10 cellular contexts compared by ENCODE assay signal in genomic region chr19:20660473-20660872, GRCh38. TPM values are rescaled to one million over a fixed set of nuclear protein-coding genes. Genes with fewer than 3 reads are reported as not detected.
DNase-seq lines count a peak whose midpoint lies in the region; ATAC-seq, FAIRE-seq and TF ChIP-seq lines count a peak whose summit lies in the region.
"Had no signal": no experiment of that assay in that cellular context is flagged by ENCODE, and none has a peak within 500 bp of the region (broad histone marks: within the 10 kb centered on the region; RNA-seq: fewer than 3 reads in every experiment).

No MANE protein-coding gene starts in this region.

- intact Hi-C loops in body of pancreas (cut with DNase I) = no loop called here
- intact Hi-C loops in HepG2 (cut with micrococcal nuclease; ENCODE audit: unreplicated experiment) = no loop called here
- intact Hi-C loops in left colon (cut with DNase I, micrococcal nuclease) = no loop called here

- FAIRE-seq in HepG2 (lab: Jason Lieb, UNC) = no peak
- FAIRE-seq: H54 had no signal

- H3K27me3 ChIP-seq in body of pancreas (no peaks in the 10 kb centered on the region), HepG2 (ENCODE audit: control insufficient read depth in 1 of 2, insufficient read depth in 2 of 2, low read length in 2 of 2) (no peaks in the 10 kb centered on the region), subcutaneous abdominal adipose tissue (ENCODE audit: control insufficient read depth in 5 of 5, insufficient read depth in 4 of 5, low read length in 5 of 5) (no peaks in the 10 kb centered on the region)

- peak overlapping the region in 3 of 4 donors; percentile 79 to 92 (median 89) for H3K27ac ChIP-seq in body of pancreas
- no peak overlapping the region for H3K27ac ChIP-seq in HepG2 (ENCODE audit: extremely low read length, insufficient read depth, low read length)
- peak overlapping the region; percentile 87 for H3K27ac ChIP-seq in subcutaneous abdominal adipose tissue (ENCODE audit: low read depth, low read length)
- H3K27ac ChIP-seq: 22Rv1 had no signal

- no peak for TF ChIP-seq EP300 in HepG2 (IDR thresholded peaks at IDR 0.05; ENCODE audit: low read depth in 2 of 2, low read length in 2 of 2)
- TF ChIP-seq EP300 in HepG2 (CRISPR knock-in tag; IDR thresholded peaks at IDR 0.05; ENCODE audit: borderline replicate concordance) = no peak

- TSS peak; percentile 51 for BruUV-seq in HepG2 (replicated peaks; lab: Mats Ljungman, UMichigan)

- H3K4me1 ChIP-seq in body of pancreas (peaks cover 25% of the 10 kb centered on the region), HepG2 (ENCODE audit: insufficient read depth, low read length) (peaks cover 56% of the 10 kb centered on the region), subcutaneous abdominal adipose tissue (ENCODE audit: control insufficient read depth in 5 of 5, insufficient read depth in 5 of 5, low read length in 5 of 5) (peaks cover 0 to 36% (median 29%) of the 10 kb centered on the region in 5 donors)

- no peak for TF ChIP-seq RAD21 in HepG2 (CRISPR knock-in tag; IDR thresholded peaks at IDR 0.05)

- H3K4me2 ChIP-seq in HepG2 (ENCODE audit: low read depth, low read length) = peak overlapping the region; percentile 69

- H3K9me3 ChIP-seq in body of pancreas (no peaks in the 10 kb centered on the region), HepG2 (ENCODE audit: low read length) (peaks cover 38% of the 10 kb centered on the region; the same call in 1 of the 2 replicates), subcutaneous abdominal adipose tissue (ENCODE audit: control insufficient read depth in 5 of 5, low read length in 5 of 5) (peaks cover 0 to 11% (median 1%) of the 10 kb centered on the region in 5 donors)

- H3K4me3 ChIP-seq in body of pancreas (peak overlapping the region; percentile 63 to 76), HepG2 (replicated peaks in 1 of 3; ENCODE audit: insufficient read depth in 1 of 3, low read depth in 2 of 3, low read length in 3 of 3) (peak overlapping the region; percentile 65 to 78 (median 76)), subcutaneous abdominal adipose tissue (ENCODE audit: low read depth in 1 of 5, low read length in 5 of 5) (peak overlapping the region; percentile 80 to 99 (median 91))

- TF ChIP-seq POLR2A in body of pancreas (IDR thresholded peaks at IDR 0.05) = no peak
- TF ChIP-seq POLR2A in HepG2 (IDR thresholded peaks at IDR 0.05; ENCODE audit: insufficient read depth in 1 of 2, low read depth in 2 of 2, low read length in 2 of 2) = no peak

- TF ChIP-seq CTCF in body of pancreas (IDR thresholded peaks at IDR 0.05) (no peak), HepG2 (CRISPR knock-in tag; IDR thresholded peaks at IDR 0.05) (no peak)

- POLR2A ChIA-PET in HepG2 (lab: Yijun Ruan, JAX) = interaction anchor here (1.0 to 1.4 kb wide), 2 partner anchors 9 to 95 kb away, joined by 5 to 16 read pairs; partner anchors contain the start of gene ZNF737

- no peaks in the 10 kb centered on the region for H3K36me3 ChIP-seq in body of pancreas (replicated peaks in 1 of 2; ENCODE audit: insufficient read depth in 1 of 2, low read depth in 2 of 2)
- no peaks in the 10 kb centered on the region for H3K36me3 ChIP-seq in HepG2 (replicated peaks in 1 of 2; ENCODE audit: control insufficient read depth in 1 of 2, insufficient read depth in 2 of 2, low read length in 2 of 2)
- H3K36me3 ChIP-seq in subcutaneous abdominal adipose tissue (ENCODE audit: control insufficient read depth in 5 of 5, insufficient read depth in 5 of 5, low read length in 5 of 5) = peaks cover 0 to 20% (median 8%) of the 10 kb centered on the region in 5 donors

- H3K9ac ChIP-seq in HepG2 (ENCODE audit: insufficient read depth, low read depth, low read length) (peak overlapping the region; percentile 78), subcutaneous abdominal adipose tissue (ENCODE audit: low read length in 5 of 5) (peak overlapping the region; percentile 91 to 98 (median 97))

- DNase-seq in NCI-H82 (lab: John Stamatoyannopoulos, UW) = peak; percentile 31
- DNase-seq in NCI-H82 treated with DMSO at 0.1 percent for 48 hours (lab: John Stamatoyannopoulos, UW; ENCODE audit: unreplicated experiment) = no peak
- no peak for DNase-seq in body of pancreas
- DNase-seq in HepG2 (ENCODE audit: low spot score) = no peak
- no peak for DNase-seq in effector CD4-positive, alpha-beta T cell
- no peak for DNase-seq in left colon
- no peak for DNase-seq in DMS 273 (lab: John Stamatoyannopoulos, UW; ENCODE audit: unreplicated experiment)

- no peak for ATAC-seq in body of pancreas
- no peak for ATAC-seq in HepG2
- ATAC-seq in left colon = no peak

- peaks cover 41% of the 10 kb centered on the region for H3K79me2 ChIP-seq in HepG2 (ENCODE audit: insufficient read depth, low read length)

- no peak overlapping the region for H2AFZ ChIP-seq in HepG2 (ENCODE audit: low read length)

- CTCF ChIA-PET in HepG2 (lab: Yijun Ruan, JAX; ENCODE audit: low intra/inter-chr PET ratio, low total read pairs) = no interaction called here

- H4K20me1 ChIP-seq in HepG2 (ENCODE audit: insufficient read depth, low read length) = no peaks in the 10 kb centered on the region

- 28 to 57% methylated on average over 20 of the region's 20 CpGs for WGBS in body of pancreas, 2 donors
- WGBS in HepG2 (ENCODE audit: low lambda C conversion rate) = 82% methylated on average over 20 of the region's 20 CpGs

- in situ Hi-C loops in HepG2 (cut with HindIII; ENCODE audit: extremely low pct_ligation_motif_present, low pct_unique_long_range_greater_than_20kb) = no loop called here

TF ChIP-seq in HepG2, 621 proteins besides CTCF, POLR2A, EP300 and RAD21:
- no peak for TF ChIP-seq ZBTB1 (CRISPR knock-in tag; IDR thresholded peaks at IDR 0.05; ENCODE audit: borderline replicate concordance)
- TF ChIP-seq KLF16 (CRISPR knock-in tag; IDR thresholded peaks at IDR 0.05) = no peak
- TF ChIP-seq ZNF274 (CRISPR knock-in tag; IDR thresholded peaks at IDR 0.05) = no peak
- TF ChIP-seq ZBTB38 (CRISPR knock-in tag; IDR thresholded peaks at IDR 0.05) = peak; percentile 84
- no peak for TF ChIP-seq NFRKB (IDR thresholded peaks at IDR 0.05)
- TF ChIP-seq PHF8 (CRISPR knock-in tag; IDR thresholded peaks at IDR 0.05) = no peak
- no peak for TF ChIP-seq MLLT10 (CRISPR knock-in tag; IDR thresholded peaks at IDR 0.05)
- TF ChIP-seq HDAC6 (IDR thresholded peaks at IDR 0.05; ENCODE audit: low read depth, low read length) = no peak
- no peak for TF ChIP-seq JUNB (CRISPR knock-in tag; IDR thresholded peaks at IDR 0.05; ENCODE audit: borderline replicate concordance)
- TF ChIP-seq HOXA7 (CRISPR knock-in tag; IDR thresholded peaks at IDR 0.05) = no peak
- peak; percentile 28; the same call in 1 of the 2 replicates for TF ChIP-seq RAD51 (IDR thresholded peaks at IDR 0.05; ENCODE audit: borderline replicate concordance)
TF ChIP-seq in HepG2: peak in this region for 2.

RNA-seq across cellular contexts. Expression of gene ZNF626, which starts 0.9 kb away (rescaled TPM):
- total RNA-seq in body of pancreas = 10 to 100 TPM in 1 of 2 donors, 1 to 10 TPM in 1; 4.0 to 11.4 TPM
- 4.1 and 4.9 TPM in 2 replicates for total RNA-seq in HepG2 (2016; rRNA removed; fragmentation: Illumina TruSeq; extraction: Trizol)
- total RNA-seq in HepG2 (2016; cell fraction: cytosol; rRNA removed; fragmentation: Illumina TruSeq; extraction: Trizol; ENCODE audit: low read depth) = 0.71 and 0.88 TPM in 2 replicates
- 3.9 and 5.5 TPM in 2 replicates for total RNA-seq in HepG2 (2016; cell fraction: insoluble cytoplasmic fraction; rRNA removed; fragmentation: Illumina TruSeq; extraction: Trizol)
- total RNA-seq in HepG2 (2016; cell fraction: membrane; rRNA removed; fragmentation: Illumina TruSeq; extraction: Trizol) = 1.7 and 1.8 TPM in 2 replicates
- 4.8 and 5.6 TPM in 2 replicates for total RNA-seq in HepG2 (2016; cell fraction: nucleus; rRNA removed; fragmentation: Illumina TruSeq; extraction: Trizol)
- 3.5 and 3.6 TPM in 2 replicates for polyA plus RNA-seq in HepG2 (2011; rRNA removed)
- 1.7 and 3.2 TPM in 2 replicates for polyA plus RNA-seq in HepG2 (2011; cell fraction: cytosol; rRNA removed)
- polyA plus RNA-seq in HepG2 (2011; cell fraction: nucleus; rRNA removed) = 1.6 and 2.1 TPM in 2 replicates
- 3.1 and 3.7 TPM in 2 replicates for polyA plus RNA-seq in HepG2 (2012)
- polyA plus RNA-seq in HepG2 (2016; cell fraction: cytosol; fragmentation: Illumina TruSeq; extraction: Trizol; ENCODE audit: low read depth) = 0.47 and 0.74 TPM in 2 replicates
- polyA plus RNA-seq in HepG2 (2016; cell fraction: insoluble cytoplasmic fraction; fragmentation: Illumina TruSeq; extraction: Trizol; ENCODE audit: low read depth) = 3.3 and 4.2 TPM in 2 replicates
- 0.85 and 1.1 TPM in 2 replicates for polyA plus RNA-seq in HepG2 (2016; cell fraction: membrane; fragmentation: Illumina TruSeq; extraction: Trizol; ENCODE audit: low read depth)
- 2.0 and 3.0 TPM in 2 replicates for polyA plus RNA-seq in HepG2 (2016; cell fraction: nucleus; fragmentation: Illumina TruSeq; extraction: Trizol; ENCODE audit: insufficient read depth, low read depth)
- polyA minus RNA-seq in HepG2 (2011; rRNA and poly(A)+ RNA removed; ENCODE audit: low replicate concordance) = 1.8 TPM in 1 of 2 replicates, not detected in the other
- 3.9 and 4.8 TPM in 2 replicates for polyA minus RNA-seq in HepG2 (2011; cell fraction: cytosol; rRNA and poly(A)+ RNA removed)
- polyA minus RNA-seq in HepG2 (2011; cell fraction: nucleus; rRNA and poly(A)+ RNA removed) = 9.4 and 14.2 TPM in 2 replicates
- 1 to 10 TPM; 2.2 to 3.1 TPM for total RNA-seq in left colon
